Comparison of ENCODE assay signal across 8 cellular contexts in genomic region chr12:89708793-89709156, GRCh38. TPM values are rescaled to one million over a fixed set of nuclear protein-coding genes. Genes with fewer than 3 reads are reported as not detected.
DNase-seq lines count a peak whose midpoint lies in the region; ATAC-seq and TF ChIP-seq lines count a peak whose summit lies in the region.

Gene ATP2B1 (minus strand): TSS chr12:89708838. CDS start chr12:89655886, 52,952 bp downstream.

- no peaks in the 10 kb centered on the region for H3K9me3 ChIP-seq in RWPE2 (ENCODE audit: severe bottlenecking)

- H3K4me3 Mint-ChIP-seq in neural crest cell: peak within 1 kb of the TSS; percentile 96

- peaks cover 25% of the 10 kb centered on the region for H3K4me1 ChIP-seq in RWPE2 (ENCODE audit: insufficient read depth, poor library complexity, severe bottlenecking)

- H3K27me3 Mint-ChIP-seq in neural crest cell (ENCODE audit: low read depth): peaks cover 34% of the 10 kb centered on the region

- H3K36me3 ChIP-seq in RWPE2 (ENCODE audit: low read depth): no peaks in the 10 kb centered on the region

- H3K4me3 ChIP-seq in Jurkat, Clone E6-1 (ENCODE audit: low read length): peak within 1 kb of the TSS; percentile 65
- peak within 1 kb of the TSS; percentile 81 for H3K4me3 ChIP-seq in RWPE2 (ENCODE audit: severe bottlenecking)

- H3K36me3 Mint-ChIP-seq in neural crest cell (ENCODE audit: low read depth): no peaks in the 10 kb centered on the region

- peak; percentile 2 for TF ChIP-seq CTCF in RWPE2 (IDR thresholded peaks at IDR 0.05; ENCODE audit: poor library complexity, severe bottlenecking)
- TF ChIP-seq CTCF in neural crest cell (conservative IDR thresholded peaks at IDR 0.05): no peak

- H3K27me3 ChIP-seq in RWPE2 (ENCODE audit: insufficient read depth, poor library complexity, severe bottlenecking): no peaks in the 10 kb centered on the region

- H3K27ac ChIP-seq in RWPE2 (ENCODE audit: poor library complexity, severe bottlenecking): peak within 1 kb of the TSS; percentile 80

- H3K4me1 Mint-ChIP-seq in neural crest cell: peaks cover 23% of the 10 kb centered on the region

- DNase-seq in DMS79 treated with DMSO at 0.1 percent for 48 hours (lab: John Stamatoyannopoulos, UW) (peak; percentile 63), RWPE2 (ENCODE audit: low spot score) (peak; percentile 81), fibroblast of the conjunctiva (ENCODE audit: low read depth) (peak; percentile 81), neural crest cell (ENCODE audit: low read depth, low spot score) (peak; percentile 68), stromal cell of bone marrow (ENCODE audit: low read depth) (peak; percentile 77)
- DNase-seq in Jurkat, Clone E6-1 (ENCODE audit: low read depth, low spot score): peak; percentile 30
- peak; percentile 94 for DNase-seq in activated effector memory CD4-positive, alpha-beta T cell treated with anti-CD3 and anti-CD28 coated beads, Interleukin-2, amount 50 U/mL, for 16 hours

- H3K9me3 Mint-ChIP-seq in neural crest cell: no peaks in the 10 kb centered on the region

- ATAC-seq in GM21619 (IDR thresholded peaks at IDR 0.05; ENCODE audit: unreplicated experiment) (peak; percentile 51), RWPE2 (ENCODE audit: low read depth) (peak; percentile 72)

- H3K27ac Mint-ChIP-seq in neural crest cell (ENCODE audit: unreplicated experiment): peak within 1 kb of the TSS; percentile 62

RNA-seq across cellular contexts. Expression of gene ATP2B1, which starts in this region (rescaled TPM):
- polyA plus RNA-seq in Jurkat, Clone E6-1 (2012; ENCODE audit: insufficient read depth, insufficient read length): 7.4 TPM
- total RNA-seq in neural crest cell: 50.8 and 54.1 TPM in 2 replicates

Comparison
In these comparisons a context has a peak if more than half of its experiments do, and no peak if none do; other contexts are left out.
1. Peak in every context shown above with its lines: DNase-seq, ATAC-seq, H3K4me3 ChIP-seq and H3K27ac ChIP-seq.
2. DNase-seq: peak in every context shown above with its lines; median percentile 94 in activated effector memory CD4-positive, alpha-beta T cell treated with anti-CD3 and anti-CD28 coated beads, Interleukin-2, amount 50 U/mL, for 16 hours; 81 in RWPE2; 81 in fibroblast of the conjunctiva; 77 in stromal cell of bone marrow; 68 in neural crest cell; 63 in DMS79 treated with DMSO at 0.1 percent for 48 hours; 30 in Jurkat, Clone E6-1.